ENCODE assay signal across 17 cellular contexts in genomic region chr1:221031890-221032222, GRCh38.
"Had no signal": no experiment of that assay in that cellular context is flagged by ENCODE, and none has a peak within 500 bp of the region (broad histone marks: within the 10 kb centered on the region; RNA-seq: fewer than 3 reads in every experiment).

No MANE protein-coding gene starts in this region.

- H3K27ac ChIP-seq: brain microvascular endothelial cell, epithelial cell of prostate, thyroid gland had no signal

- FAIRE-seq: islet of Langerhans, urothelium cell line had no signal

- H3K9me3 ChIP-seq: thyroid gland had no signal

- H3K9me3 Mint-ChIP-seq: activated CD4-positive, alpha-beta T cell treated with anti-CD3 and anti-CD28 coated beads, Interleukin-2, amount 10 ng/mL, durations not matched to agents 24 days and 14 days; activated naive CD8-positive, alpha-beta T cell treated with anti-CD3 and anti-CD28 coated beads, Interleukin-2, amount 10 ng/mL, durations not matched to agents 7 days and 5 days; naive B cell had no signal

- H3K4me3 Mint-ChIP-seq: activated CD4-positive, alpha-beta T cell treated with anti-CD3 and anti-CD28 coated beads, Interleukin-2, amount 10 ng/mL, durations not matched to agents 24 days and 14 days; activated naive CD8-positive, alpha-beta T cell treated with anti-CD3 and anti-CD28 coated beads, Interleukin-2, amount 10 ng/mL, durations not matched to agents 7 days and 5 days; effector memory CD8-positive, alpha-beta T cell; naive B cell; stimulated activated naive B cell treated with anti-CD40 and anti-IgM and Interleukin-4, amounts not matched to agents 10 μg/mL and 1 μg/mL and 100 μg/mL, for 72 hours had no signal

- H3K27me3 ChIP-seq: brain microvascular endothelial cell, thyroid gland had no signal

- H3K36me3 ChIP-seq: brain microvascular endothelial cell, thyroid gland had no signal

- H3K36me3 Mint-ChIP-seq: activated naive CD8-positive, alpha-beta T cell treated with anti-CD3 and anti-CD28 coated beads, Interleukin-2, amount 10 ng/mL, durations not matched to agents 7 days and 5 days; naive B cell had no signal

- H3K27me3 Mint-ChIP-seq: activated CD4-positive, alpha-beta T cell treated with anti-CD3 and anti-CD28 coated beads, Interleukin-2, amount 10 ng/mL, durations not matched to agents 24 days and 14 days; activated naive CD8-positive, alpha-beta T cell treated with anti-CD3 and anti-CD28 coated beads, Interleukin-2, amount 10 ng/mL, durations not matched to agents 7 days and 5 days; effector memory CD8-positive, alpha-beta T cell; naive B cell; stimulated activated naive B cell treated with anti-CD40 and anti-IgM and Interleukin-4, amounts not matched to agents 10 μg/mL and 1 μg/mL and 100 μg/mL, for 72 hours had no signal

- DNase-seq: activated CD4-positive, alpha-beta T cell treated with anti-CD3 and anti-CD28 coated beads, Interleukin-2, amount 10 ng/mL, durations not matched to agents 24 days and 14 days; activated CD4-positive, CD25-positive, alpha-beta regulatory T cell; activated gamma-delta T cell treated with Interleukin-2 at 50 U/mL for 16 hours; activated naive CD8-positive, alpha-beta T cell treated with anti-CD3 and anti-CD28 coated beads, Interleukin-2, amount 10 ng/mL, durations not matched to agents 7 days and 5 days; brain microvascular endothelial cell; cortex of kidney; effector memory CD8-positive, alpha-beta T cell; naive B cell; retina; stimulated activated CD4-positive, alpha-beta T cell treated with anti-CD3 and anti-CD28 coated beads, Interleukin-15, amount 100 ng/mL, for 24 hours; stimulated activated CD4-positive, alpha-beta T cell treated with anti-CD3 and anti-CD28 coated beads, Interleukin-4, amount 100 ng/mL, for 1 hour; stimulated activated naive B cell treated with anti-CD40 and anti-IgM and Interleukin-4, amounts not matched to agents 10 μg/mL and 1 μg/mL and 100 μg/mL, for 72 hours; thyroid gland had no signal

- H3K27ac Mint-ChIP-seq: activated CD4-positive, alpha-beta T cell treated with anti-CD3 and anti-CD28 coated beads, Interleukin-2, amount 10 ng/mL, durations not matched to agents 24 days and 14 days; activated naive CD8-positive, alpha-beta T cell treated with anti-CD3 and anti-CD28 coated beads, Interleukin-2, amount 10 ng/mL, durations not matched to agents 7 days and 5 days; effector memory CD8-positive, alpha-beta T cell; naive B cell; stimulated activated naive B cell treated with anti-CD40 and anti-IgM and Interleukin-4, amounts not matched to agents 10 μg/mL and 1 μg/mL and 100 μg/mL, for 72 hours had no signal

- ATAC-seq: effector memory CD8-positive, alpha-beta T cell had no signal

- H3K4me3 ChIP-seq: skin epidermis, thyroid gland had no signal
